14 cellular contexts compared by ENCODE assay signal in genomic region chr3:115652738-115653137, GRCh38. TPM values are rescaled to one million over a fixed set of nuclear protein-coding genes. Genes with fewer than 3 reads are reported as not detected.
DNase-seq lines count a peak whose midpoint lies in the region; ATAC-seq and TF ChIP-seq lines count a peak whose summit lies in the region.
"Had no signal": no experiment of that assay in that cellular context is flagged by ENCODE, and none has a peak within 500 bp of the region (broad histone marks: within the 10 kb centered on the region; RNA-seq: fewer than 3 reads in every experiment).

No MANE protein-coding gene starts in this region.

- peaks cover 21% of the 10 kb centered on the region for H3K4me1 ChIP-seq in Karpas-422 (ENCODE audit: low read length)

- no peaks in the 10 kb centered on the region for H3K9me3 ChIP-seq in Karpas-422 (ENCODE audit: low read length)

- CTCF ChIA-PET in activated CD4-positive, alpha-beta T cell treated with anti-CD3 and anti-CD28 coated beads for 36 hours (lab: Charles Lee), result interaction anchor here (0.6 kb wide), 1 partner anchor 154 kb away, joined by 3 read pairs; no protein-coding TSS in a partner anchor

- no peaks in the 10 kb centered on the region for H3K36me3 ChIP-seq in Karpas-422 (ENCODE audit: insufficient read depth, low read length)

- H3K4me2 ChIP-seq in Karpas-422 (ENCODE audit: low read depth, low read length, poor library complexity, severe bottlenecking), result peak overlapping the region; percentile 12

- H3K27ac ChIP-seq in Karpas-422 (ENCODE audit: low read length), result no peak overlapping the region

- intact Hi-C loops in activated CD4-positive, alpha-beta T cell treated with anti-CD3 and anti-CD28 coated beads for 36 hours (cut with DNase I, micrococcal nuclease), result loop anchor here in 1 of 2 experiments (10.0 kb wide), 1 partner anchor 1908 kb away; the partner anchor contains the start of genes ATP6V1A and NAA50

- POLR2A ChIA-PET in naive thymus-derived CD8-positive, alpha-beta T cell (lab: Charles Lee), result no interaction called here
- POLR2A ChIA-PET in activated CD4-positive, alpha-beta T cell treated with anti-CD3 and anti-CD28 coated beads for 36 hours (lab: Charles Lee), result no interaction called here

- peaks cover 4 to 17% (median 8%) of the 10 kb centered on the region in 4 donors for H3K4me1 Mint-ChIP-seq in naive thymus-derived CD8-positive, alpha-beta T cell
- H3K4me1 Mint-ChIP-seq in activated CD4-positive, alpha-beta T cell treated with anti-CD3 and anti-CD28 coated beads for 36 hours, result peaks cover 19% of the 10 kb centered on the region

- no peak overlapping the region for H3K4me3 ChIP-seq in Karpas-422 (ENCODE audit: low read length)

- ATAC-seq in GM19452 (IDR thresholded peaks at IDR 0.05; ENCODE audit: unreplicated experiment) (peak; percentile 82), HG02885 (IDR thresholded peaks at IDR 0.05; ENCODE audit: poor library complexity, unreplicated experiment) (peak; percentile 59)
- ATAC-seq in naive thymus-derived CD8-positive, alpha-beta T cell, result no peak
- ATAC-seq in activated CD4-positive, alpha-beta T cell treated with anti-CD3 and anti-CD28 coated beads for 36 hours, result no peak
- ATAC-seq: activated T-helper 17 cell treated with anti-CD3 and anti-CD28 coated beads, Interleukin-2, amount 50 U/mL, for 72 hours had no signal

- H3K27me3 ChIP-seq in Karpas-422 (ENCODE audit: low read length), result no peaks in the 10 kb centered on the region

- peak; percentile 42 for DNase-seq in CD1c-positive myeloid dendritic cell (ENCODE audit: extremely low spot score)
- peak; percentile 76 for DNase-seq in Karpas-422
- DNase-seq in erythroblast (lab: John Stamatoyannopoulos, UW), result no peak
- no peak for DNase-seq in kidney glomerular epithelial cell (lab: John Stamatoyannopoulos, UW)
- DNase-seq in naive thymus-derived CD8-positive, alpha-beta T cell, result no peak
- no peak for DNase-seq in activated CD4-positive, alpha-beta T cell treated with anti-CD3 and anti-CD28 coated beads for 36 hours
- DNase-seq: activated CD4-positive, alpha-beta T cell treated with anti-CD3 and anti-CD28 coated beads for 1 hour; cerebellar nuclear complex; NCI-H2171 treated with DMSO at 0.1 percent for 48 hours; SHP77 treated with DMSO at 0.1 percent for 48 hours; stimulated activated naive CD4-positive, alpha-beta T cell treated with Interleukin-2 at 50 U/mL for 16 hours had no signal

- H2AFZ ChIP-seq in Karpas-422 (ENCODE audit: low read length), result no peak overlapping the region

- H3K27ac Mint-ChIP-seq in naive thymus-derived CD8-positive, alpha-beta T cell, result peak overlapping the region in 1 of 10 donors; percentile 29
- no peak overlapping the region for H3K27ac Mint-ChIP-seq in activated CD4-positive, alpha-beta T cell treated with anti-CD3 and anti-CD28 coated beads for 36 hours
- H3K27ac Mint-ChIP-seq: activated T-helper 17 cell treated with anti-CD3 and anti-CD28 coated beads, Interleukin-2, amount 50 U/mL, for 72 hours had no signal

- peaks cover 0 to 2% (median 0%) of the 10 kb centered on the region in 3 donors for H3K36me3 Mint-ChIP-seq in naive thymus-derived CD8-positive, alpha-beta T cell
- H3K36me3 Mint-ChIP-seq in activated CD4-positive, alpha-beta T cell treated with anti-CD3 and anti-CD28 coated beads for 36 hours (ENCODE audit: low read depth), result no peaks in the 10 kb centered on the region

- H3K79me2 ChIP-seq in Karpas-422 (ENCODE audit: low read length), result no peaks in the 10 kb centered on the region

- H3K4me3 Mint-ChIP-seq in naive thymus-derived CD8-positive, alpha-beta T cell, result no peak overlapping the region
- no peak overlapping the region for H3K4me3 Mint-ChIP-seq in activated CD4-positive, alpha-beta T cell treated with anti-CD3 and anti-CD28 coated beads for 36 hours
- H3K4me3 Mint-ChIP-seq: activated T-helper 17 cell treated with anti-CD3 and anti-CD28 coated beads, Interleukin-2, amount 50 U/mL, for 72 hours had no signal

- no peaks in the 10 kb centered on the region for H4K20me1 ChIP-seq in Karpas-422 (ENCODE audit: insufficient read depth, low read depth, low read length)

- no peaks in the 10 kb centered on the region for H3K9me3 Mint-ChIP-seq in naive thymus-derived CD8-positive, alpha-beta T cell
- no peaks in the 10 kb centered on the region for H3K9me3 Mint-ChIP-seq in activated CD4-positive, alpha-beta T cell treated with anti-CD3 and anti-CD28 coated beads for 36 hours (ENCODE audit: low read depth)
- H3K9me3 Mint-ChIP-seq: activated T-helper 17 cell treated with anti-CD3 and anti-CD28 coated beads, Interleukin-2, amount 50 U/mL, for 72 hours had no signal

- no peaks in the 10 kb centered on the region for H3K9me2 ChIP-seq in Karpas-422 (replicated peaks; ENCODE audit: insufficient read depth, low read length)

- no peak overlapping the region for H3K9ac ChIP-seq in Karpas-422 (ENCODE audit: low read length)

- peaks cover 9 to 31% (median 14%) of the 10 kb centered on the region in 5 donors for H3K27me3 Mint-ChIP-seq in naive thymus-derived CD8-positive, alpha-beta T cell
- peaks cover 19% of the 10 kb centered on the region for H3K27me3 Mint-ChIP-seq in activated CD4-positive, alpha-beta T cell treated with anti-CD3 and anti-CD28 coated beads for 36 hours

- TF ChIP-seq POLR2A in erythroblast (IDR thresholded peaks at IDR 0.05; ENCODE audit: low read length), result no peak

RNA-seq across cellular contexts. Expression of gene GAP43, which starts 29.4 kb away (rescaled TPM):
- not detected in 2 replicates for total RNA-seq in Karpas-422 (2014; rRNA removed; shearing (Covaris generic); ENCODE audit: low replicate concordance)
- not detected for total RNA-seq in naive thymus-derived CD8-positive, alpha-beta T cell
- not detected for polyA plus RNA-seq in naive thymus-derived CD8-positive, alpha-beta T cell
- not detected for total RNA-seq in activated CD4-positive, alpha-beta T cell treated with anti-CD3 and anti-CD28 coated beads for 36 hours
- total RNA-seq: activated T-helper 17 cell treated with anti-CD3 and anti-CD28 coated beads, Interleukin-2, amount 50 U/mL, for 72 hours had no signal

Comparison
In these comparisons a context has a peak if more than half of its experiments do, and no peak if none do; other contexts are left out.
1. DNase-seq: peak in CD1c-positive myeloid dendritic cell (single experiment) and Karpas-422 (single experiment); none in erythroblast (0 of 2), kidney glomerular epithelial cell (single experiment), naive thymus-derived CD8-positive, alpha-beta T cell (0 of 10) and activated CD4-positive, alpha-beta T cell treated with anti-CD3 and anti-CD28 coated beads for 36 hours (single experiment).
2. ATAC-seq: peak in GM19452 (single experiment) and HG02885 (single experiment); none in naive thymus-derived CD8-positive, alpha-beta T cell (0 of 2) and activated CD4-positive, alpha-beta T cell treated with anti-CD3 and anti-CD28 coated beads for 36 hours (single experiment).